ENCODE assay signal across 11 cellular contexts in genomic region chr9:134171316-134172197, GRCh38. TPM values are rescaled to one million over a fixed set of nuclear protein-coding genes. Genes with fewer than 3 reads are reported as not detected.
A peak's percentile ranks its signal among the peaks of the same experiment; 100 is the strongest.
DNase-seq lines count a peak whose midpoint lies in the region; ATAC-seq and TF ChIP-seq lines count a peak whose summit lies in the region.
"Had no signal": no experiment of that assay in that cellular context is flagged by ENCODE, and none has a peak within 500 bp of the region (broad histone marks: within the 10 kb centered on the region; RNA-seq: fewer than 3 reads in every experiment).

No MANE protein-coding gene starts in this region.

- DNase-seq in AG09319 (ENCODE audit: extremely low read depth, low read depth) (peak; percentile 39), Peyer's patch (no peak), fibroblast of gingiva (ENCODE audit: low read depth) (peak; percentile 90), osteocyte (ENCODE audit: extremely low spot score, unreplicated experiment) (no peak), medulla oblongata (ENCODE audit: extremely low spot score) (no peak), SK-N-SH (no peak)
- DNase-seq: BE2C, NCI-H1436 treated with DMSO at 0.1 percent for 48 hours had no signal

- ATAC-seq in HG03571 (IDR thresholded peaks at IDR 0.05; ENCODE audit: unreplicated experiment) (no peak), GM21360 (IDR thresholded peaks at IDR 0.05; ENCODE audit: unreplicated experiment) (no peak)

- H3K4me1 ChIP-seq in Peyer's patch (peaks cover 0 to 22% (median 6%) of the 10 kb centered on the region in 4 donors), SK-N-SH (ENCODE audit: control insufficient read depth in 1 of 2, insufficient read depth in 2 of 2, low read depth in 1 of 2, low read length in 1 of 2) (peaks cover 0 to 7% of the 10 kb centered on the region in 2 experiments; a peak in 1 of 4 replicates)

- H4K20me1 ChIP-seq in SK-N-SH (ENCODE audit: insufficient read depth) = no peaks in the 10 kb centered on the region

- no peak overlapping the region for H3K4me3 Mint-ChIP-seq in osteocyte (ENCODE audit: unreplicated experiment)

- H3K9ac ChIP-seq in SK-N-SH = no peak overlapping the region

- TF ChIP-seq CTCF in AG09319 (IDR thresholded peaks at IDR 0.05; ENCODE audit: low read depth, low read length) (no peak), Peyer's patch (IDR thresholded peaks at IDR 0.05) (no peak), osteocyte (IDR thresholded peaks at IDR 0.05) (no peak), SK-N-SH (IDR thresholded peaks at IDR 0.05) (no peak)

- TF ChIP-seq RAD21 in SK-N-SH (IDR thresholded peaks at IDR 0.05; ENCODE audit: low read length) = no peak

- H3K36me3 Mint-ChIP-seq in osteocyte (ENCODE audit: unreplicated experiment) = no peaks in the 10 kb centered on the region

- H3K27ac Mint-ChIP-seq in osteocyte (ENCODE audit: unreplicated experiment) = peak overlapping the region; percentile 80

- no peaks in the 10 kb centered on the region for H3K27me3 Mint-ChIP-seq in osteocyte (ENCODE audit: unreplicated experiment)

- TF ChIP-seq EP300 in SK-N-SH (IDR thresholded peaks at IDR 0.05; ENCODE audit: borderline replicate concordance in 1 of 2, low read depth in 1 of 2, low read length in 1 of 2) = no peak

- CTCF ChIA-PET in SK-N-SH (lab: Yijun Ruan, JAX) = interaction anchor here (0.6 to 10.0 kb wide), 59 partner anchors 8 to 1300 kb away, joined by 3 to 384 read pairs (median 5); no protein-coding TSS in a partner anchor

- no peak for TF ChIP-seq POLR2A in Peyer's patch (IDR thresholded peaks at IDR 0.05)

- POLR2A ChIA-PET in SK-N-SH (lab: Yijun Ruan, JAX) = interaction anchor here (1.2 kb wide), 1 partner anchor 271 kb away, joined by 6 read pairs; no protein-coding TSS in a partner anchor

- H3K36me3 ChIP-seq in Peyer's patch (no peaks in the 10 kb centered on the region), SK-N-SH (replicated peaks in 1 of 2; ENCODE audit: control insufficient read depth in 1 of 2, insufficient read depth in 2 of 2, low read length in 1 of 2) (no peaks in the 10 kb centered on the region)
- H3K36me3 ChIP-seq: BE2C had no signal

- no peak overlapping the region for H3K4me3 ChIP-seq in Peyer's patch
- no peak overlapping the region for H3K4me3 ChIP-seq in SK-N-SH (ENCODE audit: low read depth in 2 of 2, low read length in 1 of 2)

- no peaks in the 10 kb centered on the region for H3K9me3 ChIP-seq in Peyer's patch
- H3K9me3 ChIP-seq in SK-N-SH = no peaks in the 10 kb centered on the region
- H3K9me3 ChIP-seq: BE2C had no signal

- peak overlapping the region in 3 of 4 donors; percentile 49 to 68 (median 65) for H3K27ac ChIP-seq in Peyer's patch
- H3K27ac ChIP-seq in SK-N-SH (ENCODE audit: low read depth in 2 of 2, low read length in 1 of 2) = no peak overlapping the region

- peaks cover 43% of the 10 kb centered on the region for H3K4me1 Mint-ChIP-seq in osteocyte (ENCODE audit: unreplicated experiment)

- H2AFZ ChIP-seq in SK-N-SH (ENCODE audit: low read depth) = no peak overlapping the region

- H3F3A ChIP-seq in SK-N-SH (replicated peaks; ENCODE audit: insufficient read depth) = peaks cover 10% of the 10 kb centered on the region

- 75% methylated on average over 20 of the region's 23 CpGs for WGBS in SK-N-SH (ENCODE audit: low lambda C conversion rate)

- H3K27me3 ChIP-seq in Peyer's patch (peaks cover 0 to 11% of the 10 kb centered on the region in 2 donors), SK-N-SH (ENCODE audit: insufficient read depth) (peaks cover 6% of the 10 kb centered on the region; the same call in 1 of the 2 replicates)
- H3K27me3 ChIP-seq: BE2C had no signal

- H3K79me2 ChIP-seq in SK-N-SH (ENCODE audit: insufficient read depth) = no peaks in the 10 kb centered on the region

- no peak overlapping the region for H3K4me2 ChIP-seq in SK-N-SH

- H3K9me3 Mint-ChIP-seq in osteocyte (ENCODE audit: unreplicated experiment) = no peaks in the 10 kb centered on the region

- H3K9me2 ChIP-seq in SK-N-SH = no peaks in the 10 kb centered on the region

TF ChIP-seq in SK-N-SH, 30 proteins besides CTCF, POLR2A, EP300 and RAD21:
- TF ChIP-seq NRF1 (IDR thresholded peaks at IDR 0.05; ENCODE audit: low read depth, low read length) = no peak
- TF ChIP-seq GABPA (IDR thresholded peaks at IDR 0.05; ENCODE audit: low read depth) = no peak
- TF ChIP-seq, protein P1, sequence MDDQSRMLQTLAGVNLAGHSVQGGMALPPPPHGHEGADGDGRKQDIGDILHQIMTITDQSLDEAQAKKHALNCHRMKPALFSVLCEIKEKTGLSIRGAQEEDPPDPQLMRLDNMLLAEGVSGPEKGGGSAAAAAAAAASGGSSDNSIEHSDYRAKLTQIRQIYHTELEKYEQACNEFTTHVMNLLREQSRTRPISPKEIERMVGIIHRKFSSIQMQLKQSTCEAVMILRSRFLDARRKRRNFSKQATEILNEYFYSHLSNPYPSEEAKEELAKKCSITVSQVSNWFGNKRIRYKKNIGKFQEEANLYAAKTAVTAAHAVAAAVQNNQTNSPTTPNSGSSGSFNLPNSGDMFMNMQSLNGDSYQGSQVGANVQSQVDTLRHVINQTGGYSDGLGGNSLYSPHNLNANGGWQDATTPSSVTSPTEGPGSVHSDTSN (IDR thresholded peaks at IDR 0.05) = no peak
- TF ChIP-seq, protein P2, sequence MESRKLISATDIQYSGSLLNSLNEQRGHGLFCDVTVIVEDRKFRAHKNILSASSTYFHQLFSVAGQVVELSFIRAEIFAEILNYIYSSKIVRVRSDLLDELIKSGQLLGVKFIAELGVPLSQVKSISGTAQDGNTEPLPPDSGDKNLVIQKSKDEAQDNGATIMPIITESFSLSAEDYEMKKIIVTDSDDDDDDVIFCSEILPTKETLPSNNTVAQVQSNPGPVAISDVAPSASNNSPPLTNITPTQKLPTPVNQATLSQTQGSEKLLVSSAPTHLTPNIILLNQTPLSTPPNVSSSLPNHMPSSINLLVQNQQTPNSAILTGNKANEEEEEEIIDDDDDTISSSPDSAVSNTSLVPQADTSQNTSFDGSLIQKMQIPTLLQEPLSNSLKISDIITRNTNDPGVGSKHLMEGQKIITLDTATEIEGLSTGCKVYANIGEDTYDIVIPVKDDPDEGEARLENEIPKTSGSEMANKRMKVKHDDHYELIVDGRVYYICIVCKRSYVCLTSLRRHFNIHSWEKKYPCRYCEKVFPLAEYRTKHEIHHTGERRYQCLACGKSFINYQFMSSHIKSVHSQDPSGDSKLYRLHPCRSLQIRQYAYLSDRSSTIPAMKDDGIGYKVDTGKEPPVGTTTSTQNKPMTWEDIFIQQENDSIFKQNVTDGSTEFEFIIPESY (IDR thresholded peaks at IDR 0.05; ENCODE audit: borderline replicate concordance, low read depth) = no peak
- TF ChIP-seq TAF1 (IDR thresholded peaks at IDR 0.05; ENCODE audit: borderline replicate concordance, low read depth, low read length) = no peak
- TF ChIP-seq, protein P3, sequence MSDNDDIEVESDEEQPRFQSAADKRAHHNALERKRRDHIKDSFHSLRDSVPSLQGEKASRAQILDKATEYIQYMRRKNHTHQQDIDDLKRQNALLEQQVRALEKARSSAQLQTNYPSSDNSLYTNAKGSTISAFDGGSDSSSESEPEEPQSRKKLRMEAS (IDR thresholded peaks at IDR 0.05; ENCODE audit: low read depth) = no peak
- no peak for TF ChIP-seq YY1 (IDR thresholded peaks at IDR 0.05; ENCODE audit: low read depth)
- TF ChIP-seq, protein P4, sequence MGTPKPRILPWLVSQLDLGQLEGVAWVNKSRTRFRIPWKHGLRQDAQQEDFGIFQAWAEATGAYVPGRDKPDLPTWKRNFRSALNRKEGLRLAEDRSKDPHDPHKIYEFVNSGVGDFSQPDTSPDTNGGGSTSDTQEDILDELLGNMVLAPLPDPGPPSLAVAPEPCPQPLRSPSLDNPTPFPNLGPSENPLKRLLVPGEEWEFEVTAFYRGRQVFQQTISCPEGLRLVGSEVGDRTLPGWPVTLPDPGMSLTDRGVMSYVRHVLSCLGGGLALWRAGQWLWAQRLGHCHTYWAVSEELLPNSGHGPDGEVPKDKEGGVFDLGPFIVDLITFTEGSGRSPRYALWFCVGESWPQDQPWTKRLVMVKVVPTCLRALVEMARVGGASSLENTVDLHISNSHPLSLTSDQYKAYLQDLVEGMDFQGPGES (IDR thresholded peaks at IDR 0.05; ENCODE audit: low read depth, low read length) = no peak
- no peak for TF ChIP-seq EZH2phosphoT487 (IDR thresholded peaks at IDR 0.05; ENCODE audit: borderline replicate concordance, low read depth)
- no peak for TF ChIP-seq FOXJ3 (CRISPR knock-in tag; IDR thresholded peaks at IDR 0.05)
- TF ChIP-seq ELF1 (IDR thresholded peaks at IDR 0.05) = no peak
- no peak for TF ChIP-seq USF1 (IDR thresholded peaks at IDR 0.05; ENCODE audit: borderline replicate concordance, low read depth)
- TF ChIP-seq, protein P5, sequence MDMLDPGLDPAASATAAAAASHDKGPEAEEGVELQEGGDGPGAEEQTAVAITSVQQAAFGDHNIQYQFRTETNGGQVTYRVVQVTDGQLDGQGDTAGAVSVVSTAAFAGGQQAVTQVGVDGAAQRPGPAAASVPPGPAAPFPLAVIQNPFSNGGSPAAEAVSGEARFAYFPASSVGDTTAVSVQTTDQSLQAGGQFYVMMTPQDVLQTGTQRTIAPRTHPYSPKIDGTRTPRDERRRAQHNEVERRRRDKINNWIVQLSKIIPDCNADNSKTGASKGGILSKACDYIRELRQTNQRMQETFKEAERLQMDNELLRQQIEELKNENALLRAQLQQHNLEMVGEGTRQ (IDR thresholded peaks at IDR 0.05; ENCODE audit: borderline replicate concordance, low read depth, low read length) = no peak

RNA-seq across cellular contexts. Expression of gene RNU6ATAC, which starts 7.2 kb away (rescaled TPM):
- total RNA-seq in Peyer's patch (not detected), osteocyte (38.9 and 49.4 TPM in 2 replicates)
- not detected in 2 replicates for polyA plus RNA-seq in SK-N-SH (2012; rRNA removed)
- not detected in 2 replicates for polyA plus RNA-seq in SK-N-SH (2012; cell fraction: cytosol; rRNA removed)
- polyA plus RNA-seq in SK-N-SH (2012; cell fraction: nucleus; rRNA removed) = not detected in 2 replicates
- total RNA-seq: lower leg skin had no signal

RNA-seq across cellular contexts. Expression of gene WDR5, which starts 35.7 kb away (rescaled TPM):
- total RNA-seq in Peyer's patch (10 to 100 TPM; 21.4 to 34.7 (median 24.2) TPM), osteocyte (26.8 and 29.3 TPM in 2 replicates)
- polyA plus RNA-seq in SK-N-SH (2012; rRNA removed) = 35.1 and 36.6 TPM in 2 replicates
- 24.3 and 32.1 TPM in 2 replicates for polyA plus RNA-seq in SK-N-SH (2012; cell fraction: cytosol; rRNA removed)
- polyA plus RNA-seq in SK-N-SH (2012; cell fraction: nucleus; rRNA removed) = 61.4 and 63.3 TPM in 2 replicates

Comparison
In these comparisons a context has a peak if more than half of its experiments do, and no peak if none do; other contexts are left out.
1. DNase-seq: peak in AG09319 (single experiment) and fibroblast of gingiva (single experiment); none in Peyer's patch (0 of 3), osteocyte (single experiment), medulla oblongata (single experiment) and SK-N-SH (single experiment).
2. H3K27ac ChIP-seq: peak in Peyer's patch (3 of 4); none in SK-N-SH (0 of 2).
3. RNA of gene RNU6ATAC, which starts 7.2 kb away (total RNA-seq): 38.9 to 49.4 TPM in osteocyte; not detected in Peyer's patch; every median in the first group is over 10 times any median in the second.